Comparison of ENCODE assay signal across 1 cellular context in genomic region chr15:40377606-40378005, GRCh38.
TF ChIP-seq lines count a peak whose summit lies in the region.

No MANE protein-coding gene starts in this region.

TF ChIP-seq in IMR-90, 13 proteins besides CTCF, POLR2A, EP300 and RAD21:
- TF ChIP-seq USF2 (IDR thresholded peaks at IDR 0.05; ENCODE audit: low read depth, low read length) (no peak), NFE2L2 (IDR thresholded peaks at IDR 0.05; ENCODE audit: low read depth, low read length) (no peak), BHLHE40 (IDR thresholded peaks at IDR 0.05; ENCODE audit: low read depth, low read length) (no peak), RFX5 (IDR thresholded peaks at IDR 0.05; ENCODE audit: low read depth, low read length) (no peak), MXI1 (IDR thresholded peaks at IDR 0.05; ENCODE audit: borderline replicate concordance, low read depth, low read length) (no peak), MAZ (IDR thresholded peaks at IDR 0.05; ENCODE audit: borderline replicate concordance, low read depth, low read length) (no peak), MAFK (IDR thresholded peaks at IDR 0.05; ENCODE audit: low read depth, low read length) (no peak), SMC3 (IDR thresholded peaks at IDR 0.05; ENCODE audit: low read depth, low read length) (no peak)
- TF ChIP-seq, protein P1, sequence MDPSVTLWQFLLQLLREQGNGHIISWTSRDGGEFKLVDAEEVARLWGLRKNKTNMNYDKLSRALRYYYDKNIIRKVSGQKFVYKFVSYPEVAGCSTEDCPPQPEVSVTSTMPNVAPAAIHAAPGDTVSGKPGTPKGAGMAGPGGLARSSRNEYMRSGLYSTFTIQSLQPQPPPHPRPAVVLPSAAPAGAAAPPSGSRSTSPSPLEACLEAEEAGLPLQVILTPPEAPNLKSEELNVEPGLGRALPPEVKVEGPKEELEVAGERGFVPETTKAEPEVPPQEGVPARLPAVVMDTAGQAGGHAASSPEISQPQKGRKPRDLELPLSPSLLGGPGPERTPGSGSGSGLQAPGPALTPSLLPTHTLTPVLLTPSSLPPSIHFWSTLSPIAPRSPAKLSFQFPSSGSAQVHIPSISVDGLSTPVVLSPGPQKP (IDR thresholded peaks at IDR 0.05; ENCODE audit: borderline replicate concordance, low read depth, low read length), result no peak
